In genomic region chr5:43601454-43602260, GRCh38 we compare ENCODE assay signal across 8 cellular contexts. TPM values are rescaled to one million over a fixed set of nuclear protein-coding genes. Genes with fewer than 3 reads are reported as not detected.
DNase-seq lines count a peak whose midpoint lies in the region; ATAC-seq and TF ChIP-seq lines count a peak whose summit lies in the region.

No MANE protein-coding gene starts in this region.

- POLR2A ChIA-PET in BJ (lab: Charles Lee), result no interaction called here

- TF ChIP-seq CTCF in BJ (IDR thresholded peaks at IDR 0.05; ENCODE audit: insufficient read depth, low read depth, low read length), result no peak
- TF ChIP-seq CTCF in fibroblast of lung (conservative IDR thresholded peaks at IDR 0.05 in 1 of 2, IDR thresholded peaks at IDR 0.05 in 1 of 2; ENCODE audit: low read depth in 1 of 2, low read length in 2 of 2), result no peak

- H3K4me2 ChIP-seq in fibroblast of lung (ENCODE audit: extremely low read depth, insufficient read depth, low read length), result peak overlapping the region; percentile 98

- H3K9ac ChIP-seq in fibroblast of lung (ENCODE audit: insufficient read depth, low read length), result peak overlapping the region; percentile 77

- H3K79me2 ChIP-seq in fibroblast of lung (ENCODE audit: control insufficient read depth, insufficient read depth, low read length), result peaks cover 28% of the 10 kb centered on the region

- peak overlapping the region; percentile 89 for H3K27ac ChIP-seq in fibroblast of lung (ENCODE audit: insufficient read depth, low read length)

- H3K36me3 ChIP-seq in BJ (ENCODE audit: control insufficient read depth, insufficient read depth, low read length) (no peaks in the 10 kb centered on the region), fibroblast of lung (ENCODE audit: control insufficient read depth, insufficient read depth, low read length) (no peaks in the 10 kb centered on the region)

- H3K4me1 ChIP-seq in fibroblast of lung (ENCODE audit: control insufficient read depth, extremely low read depth, insufficient read depth, low read length), result peaks cover 6% of the 10 kb centered on the region

- H4K20me1 ChIP-seq in fibroblast of lung (ENCODE audit: control insufficient read depth, extremely low read depth, insufficient read depth, low read length), result no peaks in the 10 kb centered on the region

- H2AFZ ChIP-seq in fibroblast of lung (ENCODE audit: low read length), result peak overlapping the region; percentile 83

- no peaks in the 10 kb centered on the region for H3K9me3 ChIP-seq in fibroblast of lung (ENCODE audit: control insufficient read depth, insufficient read depth, low read depth, low read length)

- H3K4me3 ChIP-seq in BJ (ENCODE audit: low read depth, low read length), result peak overlapping the region; percentile 76
- peak overlapping the region; percentile 64 to 90 (median 82) for H3K4me3 ChIP-seq in fibroblast of lung (replicated peaks in 1 of 4; ENCODE audit: control extremely low read depth in 1 of 4, insufficient read depth in 1 of 4, low read depth in 3 of 4, low read length in 4 of 4)

- ATAC-seq in GM18868 (IDR thresholded peaks at IDR 0.05; ENCODE audit: unreplicated experiment) (peak; percentile 32), SK-N-SH treated with all-trans-retinoic acid at 6 μM for 48 hours (peak; percentile 24; the same call in 2 of the 3 replicates)

- DNase-seq in BJ (ENCODE audit: low read depth) (no peak), HT1080 (ENCODE audit: low read depth) (peak; percentile 62), fibroblast of lung (ENCODE audit: low read depth in 2 of 2) (peak; percentile 54 to 58), pulmonary artery endothelial cell (ENCODE audit: low read depth, low spot score) (peak; percentile 37), islet precursor cell (no peak)
- no peak for DNase-seq in stimulated activated CD4-positive, alpha-beta T cell treated with anti-CD3 and anti-CD28 coated beads, Interleukin-15, amount 100 ng/mL, for 24 hours

- CTCF ChIA-PET in BJ (lab: Yijun Ruan, JAX), result interaction anchor here (0.9 kb wide), 1 partner anchor 28 kb away, joined by 3 read pairs; no protein-coding TSS in a partner anchor

- no peaks in the 10 kb centered on the region for H3K27me3 ChIP-seq in BJ (ENCODE audit: control insufficient read depth, insufficient read depth, low read length)
- H3K27me3 ChIP-seq in fibroblast of lung (ENCODE audit: control insufficient read depth, insufficient read depth, low read length), result no peaks in the 10 kb centered on the region

TF ChIP-seq in SK-N-SH treated with all-trans-retinoic acid at 6 μM for 48 hours, 23 proteins besides CTCF, POLR2A, EP300 and RAD21 (continues in another document):
- TF ChIP-seq ISL1 (CRISPR knock-in tag; IDR thresholded peaks at IDR 0.05), result no peak
- TF ChIP-seq CREB5 (CRISPR knock-in tag; IDR thresholded peaks at IDR 0.05; ENCODE audit: low read depth), result no peak
- no peak for TF ChIP-seq GLIS3 (CRISPR knock-in tag; IDR thresholded peaks at IDR 0.05)
- TF ChIP-seq ZNF70 (CRISPR knock-in tag; IDR thresholded peaks at IDR 0.05), result no peak
- TF ChIP-seq ZFP3 (CRISPR knock-in tag; IDR thresholded peaks at IDR 0.05), result no peak
- no peak for TF ChIP-seq ARNTL (CRISPR knock-in tag; IDR thresholded peaks at IDR 0.05; ENCODE audit: borderline replicate concordance, low read depth)
- no peak for TF ChIP-seq RARB (CRISPR knock-in tag; IDR thresholded peaks at IDR 0.05)
- TF ChIP-seq TSHZ2 (CRISPR knock-in tag; IDR thresholded peaks at IDR 0.05), result no peak
- no peak for TF ChIP-seq SNAI2 (CRISPR knock-in tag; IDR thresholded peaks at IDR 0.05)
- no peak for TF ChIP-seq ZNF8 (CRISPR knock-in tag; IDR thresholded peaks at IDR 0.05)
- TF ChIP-seq PPARA (CRISPR knock-in tag; IDR thresholded peaks at IDR 0.05; ENCODE audit: borderline replicate concordance), result no peak
- no peak for TF ChIP-seq OSR1 (CRISPR knock-in tag; IDR thresholded peaks at IDR 0.05)
- no peak for TF ChIP-seq ZFP30 (CRISPR knock-in tag; IDR thresholded peaks at IDR 0.05)
- TF ChIP-seq ZC3H10 (CRISPR knock-in tag; IDR thresholded peaks at IDR 0.05), result no peak
- no peak for TF ChIP-seq POU6F1 (CRISPR knock-in tag; IDR thresholded peaks at IDR 0.05; ENCODE audit: borderline replicate concordance, low read depth)

RNA-seq across cellular contexts. Expression of gene NNT, which starts 1.3 kb away (rescaled TPM):
- polyA plus RNA-seq in BJ (2011; rRNA removed) (44.8 and 48.7 TPM in 2 replicates), fibroblast of lung (53.2 and 65.7 TPM in 2 replicates)
- 43.9 and 61.9 TPM in 2 replicates for polyA minus RNA-seq in BJ (2011; rRNA and poly(A)+ RNA removed)
- total RNA-seq in HT1080 (2014; rRNA removed; shearing (Covaris generic)), result 22.0 and 22.5 TPM in 2 replicates
- polyA plus RNA-seq in HT1080 (2015; cell fraction: cytosol; rRNA removed), result 11.2 and 17.9 TPM in 2 replicates
- polyA plus RNA-seq in HT1080 (2015; cell fraction: nucleus; rRNA removed), result 38.3 and 41.1 TPM in 2 replicates
- total RNA-seq in fibroblast of lung (90.1 and 115 TPM in 2 replicates), pulmonary artery endothelial cell (61.9 and 79.3 TPM in 2 replicates)
- 38.7 and 45.4 TPM in 2 replicates for polyA plus RNA-seq in fibroblast of lung (2012)
- polyA minus RNA-seq in fibroblast of lung (ENCODE audit: low replicate concordance), result 79.1 and 100 TPM in 2 replicates

RNA-seq across cellular contexts. Expression of gene PAIP1, which starts 44.8 kb away (rescaled TPM):
- polyA plus RNA-seq in BJ (2011; rRNA removed) (71.8 and 126 TPM in 2 replicates), fibroblast of lung (101 and 120 TPM in 2 replicates)
- 30.9 and 43.5 TPM in 2 replicates for polyA minus RNA-seq in BJ (2011; rRNA and poly(A)+ RNA removed)
- 116 and 121 TPM in 2 replicates for total RNA-seq in HT1080 (2014; rRNA removed; shearing (Covaris generic))
- polyA plus RNA-seq in HT1080 (2015; cell fraction: cytosol; rRNA removed), result 93.6 and 97.2 TPM in 2 replicates
- polyA plus RNA-seq in HT1080 (2015; cell fraction: nucleus; rRNA removed), result 50.6 and 58.0 TPM in 2 replicates
- total RNA-seq in fibroblast of lung (85.4 and 110 TPM in 2 replicates), pulmonary artery endothelial cell (85.5 and 97.8 TPM in 2 replicates)
- 66.2 and 70.4 TPM in 2 replicates for polyA plus RNA-seq in fibroblast of lung (2012)
- polyA minus RNA-seq in fibroblast of lung (ENCODE audit: low replicate concordance), result 9.8 and 20.8 TPM in 2 replicates

Comparison
In these comparisons a context has a peak if more than half of its experiments do, and no peak if none do; other contexts are left out.
1. DNase-seq: peak in HT1080 (single experiment), fibroblast of lung (2 of 2) and pulmonary artery endothelial cell (single experiment); none in BJ (single experiment), islet precursor cell (single experiment) and stimulated activated CD4-positive, alpha-beta T cell treated with anti-CD3 and anti-CD28 coated beads, Interleukin-15, amount 100 ng/mL, for 24 hours (single experiment).